In genomic region chr19:32977269-32977668, GRCh38 we compare ENCODE assay signal across 2 cellular contexts.
TF ChIP-seq lines count a peak whose summit lies in the region.

No MANE protein-coding gene starts in this region.

TF ChIP-seq in A549, 52 proteins besides CTCF, POLR2A, EP300 and RAD21:
- TF ChIP-seq CEBPB (IDR thresholded peaks at IDR 0.05) (peak in 1 of 2 experiments; percentile 55; a peak in 2 of 4 replicates), HEYL (CRISPR knock-in tag; IDR thresholded peaks at IDR 0.05) (no peak), FOSL2 (IDR thresholded peaks at IDR 0.05) (no peak), FOSL2 (CRISPR knock-in tag; IDR thresholded peaks at IDR 0.05) (no peak)

TF ChIP-seq in IMR-90, 13 proteins besides CTCF, POLR2A, EP300 and RAD21:
- no peak for TF ChIP-seq ELK1 (IDR thresholded peaks at IDR 0.05; ENCODE audit: borderline replicate concordance, low read depth, low read length)
- no peak for TF ChIP-seq RFX5 (IDR thresholded peaks at IDR 0.05; ENCODE audit: low read depth, low read length)
- TF ChIP-seq CEBPB (IDR thresholded peaks at IDR 0.05; ENCODE audit: low read depth, low read length): no peak
- TF ChIP-seq USF2 (IDR thresholded peaks at IDR 0.05; ENCODE audit: low read depth, low read length): no peak
- TF ChIP-seq MXI1 (IDR thresholded peaks at IDR 0.05; ENCODE audit: borderline replicate concordance, low read depth, low read length): no peak
- no peak for TF ChIP-seq RCOR1 (IDR thresholded peaks at IDR 0.05; ENCODE audit: insufficient replicate concordance, low read length)
- no peak for TF ChIP-seq CHD1 (IDR thresholded peaks at IDR 0.05; ENCODE audit: low read depth, low read length)
- TF ChIP-seq MAZ (IDR thresholded peaks at IDR 0.05; ENCODE audit: borderline replicate concordance, low read depth, low read length): no peak
- TF ChIP-seq SMC3 (IDR thresholded peaks at IDR 0.05; ENCODE audit: low read depth, low read length): no peak
- no peak for TF ChIP-seq MAFK (IDR thresholded peaks at IDR 0.05; ENCODE audit: low read depth, low read length)
- no peak for TF ChIP-seq NFE2L2 (IDR thresholded peaks at IDR 0.05; ENCODE audit: low read depth, low read length)
- no peak for TF ChIP-seq BHLHE40 (IDR thresholded peaks at IDR 0.05; ENCODE audit: low read depth, low read length)
- TF ChIP-seq FOS (IDR thresholded peaks at IDR 0.05; ENCODE audit: low read depth, low read length): no peak
